Comparison of ENCODE assay signal across 17 cellular contexts in the genomic region with DNA sequence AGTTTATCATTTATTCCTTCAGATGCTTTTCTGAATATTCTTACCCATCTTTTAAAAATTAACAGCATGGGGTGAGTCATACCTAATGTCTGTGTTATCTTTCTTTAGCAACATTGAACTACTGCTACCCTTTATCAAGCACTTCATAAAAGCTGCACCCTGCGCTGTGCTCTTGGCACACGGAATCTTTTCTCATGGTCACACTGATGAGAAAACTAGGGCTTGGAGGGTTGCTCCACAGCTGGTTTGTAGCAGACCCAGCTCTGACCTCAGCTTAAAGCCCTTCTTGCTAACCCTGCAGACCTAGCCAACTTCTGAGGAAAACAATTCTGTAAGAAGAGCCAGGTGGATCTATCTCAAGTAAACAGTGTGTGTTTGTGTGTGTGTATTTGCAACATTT.
A peak's percentile ranks its signal among the peaks of the same experiment; 100 is the strongest.
DNase-seq lines count a peak whose midpoint lies in the region; ATAC-seq, FAIRE-seq and TF ChIP-seq lines count a peak whose summit lies in the region.
"Had no signal": no experiment of that assay in that cellular context is flagged by ENCODE, and none has a peak within 500 bp of the region (broad histone marks: within the 10 kb centered on the region; RNA-seq: fewer than 3 reads in every experiment).

No MANE protein-coding gene starts in this region.

- no peak overlapping the region for H3K4me3 ChIP-seq in K562
- no peak overlapping the region for H3K4me3 ChIP-seq in heart right ventricle
- no peak overlapping the region for H3K4me3 ChIP-seq in skeletal muscle satellite cell (ENCODE audit: low read length)
- no peak overlapping the region for H3K4me3 ChIP-seq in CD8-positive, alpha-beta T cell (ENCODE audit: low read depth, low read length)
- H3K4me3 ChIP-seq: mucosa of descending colon had no signal

- no peaks in the 10 kb centered on the region for H3K9me3 Mint-ChIP-seq in activated CD8-positive, alpha-beta T cell treated with anti-CD3 and anti-CD28 coated beads for 36 hours
- no peaks in the 10 kb centered on the region for H3K9me3 Mint-ChIP-seq in CD8-positive, alpha-beta T cell
- H3K9me3 Mint-ChIP-seq: CD4-positive, CD25-positive, alpha-beta regulatory T cell had no signal

- H2AFZ ChIP-seq in K562 (ENCODE audit: low read depth, low read length) = no peak overlapping the region

- H3K27me3 Mint-ChIP-seq in activated CD8-positive, alpha-beta T cell treated with anti-CD3 and anti-CD28 coated beads for 36 hours = no peaks in the 10 kb centered on the region
- H3K27me3 Mint-ChIP-seq in CD8-positive, alpha-beta T cell (ENCODE audit: low read depth) = no peaks in the 10 kb centered on the region
- H3K27me3 Mint-ChIP-seq: CD4-positive, CD25-positive, alpha-beta regulatory T cell had no signal

- no peak for TF ChIP-seq RAD21 in K562 (CRISPR knock-in tag; conservative IDR thresholded peaks at IDR 0.05 in 1 of 2, IDR thresholded peaks at IDR 0.05 in 1 of 2)

- no TSS peak for BruUV-seq in K562 (replicated peaks; lab: Mats Ljungman, UMichigan)

- no peak for ATAC-seq in K562
- peak in 7 of 8 donors; percentile 30 to 73 (median 53) for ATAC-seq in heart right ventricle
- no peak for ATAC-seq in activated CD8-positive, alpha-beta T cell treated with anti-CD3 and anti-CD28 coated beads for 36 hours
- no peak for ATAC-seq in CD8-positive, alpha-beta T cell
- ATAC-seq: mucosa of descending colon had no signal

- DNase-seq in G401 (ENCODE audit: low spot score) (peak; percentile 27), K562 (ENCODE audit: extremely low read depth in 1 of 4, low spot score in 3 of 4) (no peak), heart right ventricle (no peak), D721Med (ENCODE audit: insufficient read length, low spot score) (no peak), GM12892 (ENCODE audit: insufficient read length) (no peak)
- DNase-seq in activated CD8-positive, alpha-beta T cell treated with anti-CD3 and anti-CD28 coated beads for 36 hours = no peak
- DNase-seq in CD8-positive, alpha-beta T cell = no peak
- DNase-seq: activated CD4-positive, alpha-beta T cell treated with anti-CD3 and anti-CD28 coated beads, Interleukin-2, amount 50 U/mL, for 48 hours; amygdala; CD4-positive, CD25-positive, alpha-beta regulatory T cell; GF-D8; mucosa of descending colon; NCI-H2029; stimulated activated CD4-positive, alpha-beta T cell treated with anti-CD3 and anti-CD28 coated beads, Interleukin-1b, Interleukin-23, amount 100 ng/mL, for 48 hours; T-helper 9 cell had no signal

- TF ChIP-seq EP300 in K562 (IDR thresholded peaks at IDR 0.05; ENCODE audit: low read length) = no peak

- WGBS in K562 (ENCODE audit: insufficient coverage, low coverage, missing lambda C conversion rate) = 12% methylated on average over 2 of the region's 2 CpGs
- 31 to 45% methylated on average over 2 of the region's 2 CpGs for WGBS in heart right ventricle, 2 donors

- no peak overlapping the region for H3K27ac ChIP-seq in K562 (ENCODE audit: extremely low read depth, low read depth, low read length)
- peak overlapping the region in 9 of 10 donors; percentile 8 to 70 (median 44) for H3K27ac ChIP-seq in heart right ventricle
- H3K27ac ChIP-seq in CD8-positive, alpha-beta T cell (ENCODE audit: low read depth, low read length) = no peak overlapping the region

- H3K36me3 ChIP-seq in K562 (ENCODE audit: control insufficient read depth, insufficient read depth, low read length) = peaks cover 4% of the 10 kb centered on the region; the same call in 2 of the 3 replicates
- H3K36me3 ChIP-seq in heart right ventricle = peaks cover 0 to 41% (median 17%) of the 10 kb centered on the region in 9 donors
- H3K36me3 ChIP-seq in skeletal muscle satellite cell (ENCODE audit: insufficient read depth, low read length) = no peaks in the 10 kb centered on the region
- peaks cover 59% of the 10 kb centered on the region for H3K36me3 ChIP-seq in CD8-positive, alpha-beta T cell (ENCODE audit: insufficient read depth, low read length)

- no peaks in the 10 kb centered on the region for H3K4me1 Mint-ChIP-seq in activated CD8-positive, alpha-beta T cell treated with anti-CD3 and anti-CD28 coated beads for 36 hours (ENCODE audit: low read depth)
- H3K4me1 Mint-ChIP-seq in CD8-positive, alpha-beta T cell (ENCODE audit: low read depth) = no peaks in the 10 kb centered on the region

- H3K4me1 ChIP-seq in K562 (replicated peaks in 1 of 2; ENCODE audit: control insufficient read depth in 2 of 2, insufficient read depth in 2 of 2, low read length in 2 of 2) (peaks cover 0 to 9% of the 10 kb centered on the region in 2 experiments; a peak in 2 of 5 replicates), heart right ventricle (peaks cover 14 to 81% (median 59%) of the 10 kb centered on the region in 9 donors), skeletal muscle satellite cell (ENCODE audit: control insufficient read depth, insufficient read depth, low read length) (peaks cover 14% of the 10 kb centered on the region)
- no peaks in the 10 kb centered on the region for H3K4me1 ChIP-seq in CD8-positive, alpha-beta T cell (ENCODE audit: insufficient read depth, low read length)

- H3K9ac ChIP-seq in K562 (ENCODE audit: insufficient read depth in 1 of 2, low read depth in 2 of 2, low read length in 2 of 2) (no peak overlapping the region), skeletal muscle satellite cell (ENCODE audit: low read depth, low read length) (no peak overlapping the region)

- H3K4me2 ChIP-seq in K562 (ENCODE audit: insufficient read depth, low read length) = no peak overlapping the region
- peak overlapping the region; percentile 57 for H3K4me2 ChIP-seq in skeletal muscle satellite cell (ENCODE audit: low read length)

- no peaks in the 10 kb centered on the region for H3K9me3 ChIP-seq in K562 (replicated peaks; ENCODE audit: control insufficient read depth, insufficient read depth, low read depth, low read length)
- no peaks in the 10 kb centered on the region for H3K9me3 ChIP-seq in heart right ventricle
- no peaks in the 10 kb centered on the region for H3K9me3 ChIP-seq in skeletal muscle satellite cell (replicated peaks; ENCODE audit: low read length)
- no peaks in the 10 kb centered on the region for H3K9me3 ChIP-seq in CD8-positive, alpha-beta T cell (ENCODE audit: low read length)
- H3K9me3 ChIP-seq: mucosa of descending colon had no signal

- intact Hi-C loops in K562 (cut with micrococcal nuclease) = no loop called here
- intact Hi-C loops in heart right ventricle (cut with DNase I) = no loop called here
- intact Hi-C loops in activated CD8-positive, alpha-beta T cell treated with anti-CD3 and anti-CD28 coated beads for 36 hours (cut with micrococcal nuclease) = no loop called here
- intact Hi-C loops in CD8-positive, alpha-beta T cell (cut with DNase I, micrococcal nuclease) = no loop called here

- TF ChIP-seq POLR2A in K562 (conservative IDR thresholded peaks at IDR 0.05) (no peak), GM12892 (IDR thresholded peaks at IDR 0.05; ENCODE audit: low read depth, low read length) (no peak)

- TF ChIP-seq CTCF in K562 (IDR thresholded peaks at IDR 0.05 in 2 of 3, conservative IDR thresholded peaks at IDR 0.05 in 1 of 3; ENCODE audit: insufficient read depth in 2 of 3, low read depth in 1 of 3, low read length in 3 of 3) (no peak), heart right ventricle (IDR thresholded peaks at IDR 0.05) (no peak), D721Med (IDR thresholded peaks at IDR 0.05; ENCODE audit: insufficient read depth, missing control alignments) (no peak)
- no peak for TF ChIP-seq CTCF in activated CD8-positive, alpha-beta T cell treated with anti-CD3 and anti-CD28 coated beads for 36 hours (IDR thresholded peaks at IDR 0.05)
- TF ChIP-seq CTCF in CD8-positive, alpha-beta T cell (IDR thresholded peaks at IDR 0.05) = no peak

- in situ Hi-C loops in G401 (cut with HindIII; ENCODE audit: low sequenced_read_pairs) = no loop called here
- in situ Hi-C loops in K562 (cut with MboI) = loop anchor here (25.0 kb wide), 1 partner anchor 186 kb away; no protein-coding TSS in a partner anchor

- H4K20me1 ChIP-seq in K562 (replicated peaks; ENCODE audit: control insufficient read depth, insufficient read depth, low read length) = no peaks in the 10 kb centered on the region

- POLR2A ChIA-PET in K562 (lab: Yijun Ruan, JAX) = interaction anchor here (1.1 to 1.9 kb wide), 3 partner anchors 11 to 159 kb away, joined by 3 to 4 read pairs (median 3); no protein-coding TSS in a partner anchor
- POLR2A ChIA-PET in activated CD8-positive, alpha-beta T cell treated with anti-CD3 and anti-CD28 coated beads for 36 hours (lab: Charles Lee) = interaction anchor here (0.6 kb wide), 1 partner anchor 9 kb away, joined by 3 read pairs; no protein-coding TSS in a partner anchor
- POLR2A ChIA-PET in CD8-positive, alpha-beta T cell (lab: Charles Lee) = interaction anchor here (1.2 to 1.4 kb wide), 2 partner anchors 9 to 10 kb away, joined by 3 read pairs; no protein-coding TSS in a partner anchor

- H3K27ac Mint-ChIP-seq in activated CD8-positive, alpha-beta T cell treated with anti-CD3 and anti-CD28 coated beads for 36 hours = no peak overlapping the region
- H3K27ac Mint-ChIP-seq in CD8-positive, alpha-beta T cell = no peak overlapping the region
- H3K27ac Mint-ChIP-seq: CD4-positive, CD25-positive, alpha-beta regulatory T cell had no signal

- H3K27me3 ChIP-seq in K562 (ENCODE audit: control insufficient read depth in 2 of 2, insufficient read depth in 2 of 2, low read length in 2 of 2) = no peaks in the 10 kb centered on the region
- H3K27me3 ChIP-seq in heart right ventricle = no peaks in the 10 kb centered on the region
- no peaks in the 10 kb centered on the region for H3K27me3 ChIP-seq in skeletal muscle satellite cell (ENCODE audit: control insufficient read depth, insufficient read depth, low read length)
- H3K27me3 ChIP-seq in CD8-positive, alpha-beta T cell (ENCODE audit: insufficient read depth, low read length) = no peaks in the 10 kb centered on the region

- CTCF ChIA-PET in K562 (lab: Yijun Ruan, JAX; ENCODE audit: low intra/inter-chr PET ratio) = no interaction called here
- CTCF ChIA-PET in activated CD8-positive, alpha-beta T cell treated with anti-CD3 and anti-CD28 coated beads for 36 hours (lab: Charles Lee) = interaction anchor here (0.9 to 4.3 kb wide), 3 partner anchors 14 to 126 kb away, joined by 3 to 24 read pairs (median 14); no protein-coding TSS in a partner anchor
- CTCF ChIA-PET in CD8-positive, alpha-beta T cell (lab: Charles Lee) = interaction anchor here (0.9 to 2.9 kb wide), 5 partner anchors 12 to 127 kb away, joined by 3 to 12 read pairs (median 4); no protein-coding TSS in a partner anchor

- peaks cover 29% of the 10 kb centered on the region for H3K36me3 Mint-ChIP-seq in activated CD8-positive, alpha-beta T cell treated with anti-CD3 and anti-CD28 coated beads for 36 hours (ENCODE audit: low read depth)
- H3K36me3 Mint-ChIP-seq in CD8-positive, alpha-beta T cell = peaks cover 92% of the 10 kb centered on the region

- no peaks in the 10 kb centered on the region for H3K9me1 ChIP-seq in K562 (ENCODE audit: control insufficient read depth, insufficient read depth, low read length)

- H3K79me2 ChIP-seq in K562 (ENCODE audit: control insufficient read depth, insufficient read depth, low read length) = no peaks in the 10 kb centered on the region

- FAIRE-seq in K562 (lab: Jason Lieb, UNC) = no peak
- no peak for FAIRE-seq in D721Med (lab: Jason Lieb, UNC)
- FAIRE-seq in GM12892 (lab: Jason Lieb, UNC) = no peak
- FAIRE-seq: islet of Langerhans had no signal

- H3K4me3 Mint-ChIP-seq in activated CD8-positive, alpha-beta T cell treated with anti-CD3 and anti-CD28 coated beads for 36 hours = no peak overlapping the region
- no peak overlapping the region for H3K4me3 Mint-ChIP-seq in CD8-positive, alpha-beta T cell
- H3K4me3 Mint-ChIP-seq: CD4-positive, CD25-positive, alpha-beta regulatory T cell had no signal

Comparison
In these comparisons a context has a peak if more than half of its experiments do, and no peak if none do; other contexts are left out.
1. ATAC-seq: peak in heart right ventricle (7 of 8); none in K562 (single experiment), activated CD8-positive, alpha-beta T cell treated with anti-CD3 and anti-CD28 coated beads for 36 hours (single experiment) and CD8-positive, alpha-beta T cell (single experiment).
2. H3K27ac ChIP-seq: peak in heart right ventricle (9 of 10); none in K562 (single experiment) and CD8-positive, alpha-beta T cell (single experiment).